In the genomic region with DNA sequence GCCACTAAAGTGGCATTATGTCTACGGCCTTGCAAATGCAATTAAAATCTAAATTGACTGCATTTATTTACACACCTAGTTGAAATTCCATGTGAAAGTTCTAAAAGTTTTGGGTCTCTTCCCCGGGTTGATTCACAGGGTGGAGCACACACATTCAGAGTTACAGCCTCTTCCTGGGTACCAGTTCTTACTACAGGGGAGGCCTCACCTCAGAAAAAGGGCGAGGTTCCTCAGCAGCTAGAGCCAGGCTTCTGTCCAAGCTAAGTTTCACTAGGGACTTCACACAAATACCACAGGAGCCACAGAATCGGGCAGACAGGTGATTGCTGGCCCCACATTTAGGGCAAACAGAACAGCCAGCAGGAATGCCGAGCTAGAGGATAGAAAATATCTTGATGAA, we compare ENCODE assay signal across 23 cellular contexts. TPM values are rescaled to one million over a fixed set of nuclear protein-coding genes. Genes with fewer than 3 reads are reported as not detected.
A peak's percentile ranks its signal among the peaks of the same experiment; 100 is the strongest.
DNase-seq lines count a peak whose midpoint lies in the region; ATAC-seq and TF ChIP-seq lines count a peak whose summit lies in the region.
"Had no signal": no experiment of that assay in that cellular context is flagged by ENCODE, and none has a peak within 500 bp of the region (broad histone marks: within the 10 kb centered on the region; RNA-seq: fewer than 3 reads in every experiment).

No MANE protein-coding gene starts in this region.

- peaks cover 21% of the 10 kb centered on the region for H3K4me1 Mint-ChIP-seq in brain
- H3K4me1 Mint-ChIP-seq in neural crest cell = peaks cover 42% of the 10 kb centered on the region

- H3K9me3 Mint-ChIP-seq in brain (no peaks in the 10 kb centered on the region), neural crest cell (no peaks in the 10 kb centered on the region)

- BruUV-seq in OCI-LY7 (replicated peaks; lab: Mats Ljungman, UMichigan) = no TSS peak

- H3K4me3 Mint-ChIP-seq in brain (no peak overlapping the region), neural crest cell (no peak overlapping the region)

- peak overlapping the region in 4 of 5 experiments; percentile 53 to 79 (median 66) for H3K27ac Mint-ChIP-seq in brain
- H3K27ac Mint-ChIP-seq in neural crest cell (ENCODE audit: unreplicated experiment) = peak overlapping the region; percentile 79

- intact Hi-C loops in OCI-LY7 (cut with micrococcal nuclease; ENCODE audit: unreplicated experiment) = loop anchor here (5.0 kb wide), 2 partner anchors 173 to 658 kb away; a partner anchor contains a TSS

- H3K27ac ChIP-seq in Karpas-422 (ENCODE audit: low read length) (peak overlapping the region; percentile 92), OCI-LY7 (ENCODE audit: low read depth, low read length, poor library complexity, severe bottlenecking) (no peak overlapping the region)
- H3K27ac ChIP-seq: PC-9, RWPE1 had no signal

- no peaks in the 10 kb centered on the region for H3K27me3 ChIP-seq in Karpas-422 (ENCODE audit: low read length)
- H3K27me3 ChIP-seq: MG63 had no signal

- peak overlapping the region; percentile 91 for H3K4me2 ChIP-seq in Karpas-422 (ENCODE audit: low read depth, low read length, poor library complexity, severe bottlenecking)
- H3K4me2 ChIP-seq in OCI-LY7 (ENCODE audit: low read length) = no peak overlapping the region
- H3K4me2 ChIP-seq: PC-9 had no signal

- H3K9ac ChIP-seq in Karpas-422 (ENCODE audit: low read length) = peak overlapping the region; percentile 49; the same call in 1 of the 2 replicates

- POLR2A ChIA-PET in OCI-LY7 (lab: Charles Lee) = interaction anchor here (0.6 to 1.0 kb wide), 5 partner anchors 10 to 646 kb away, joined by 3 to 6 read pairs (median 3); a partner anchor contains a TSS

- peaks cover 30% of the 10 kb centered on the region for H3K79me2 ChIP-seq in Karpas-422 (ENCODE audit: low read length)
- H3K79me2 ChIP-seq in OCI-LY7 (ENCODE audit: insufficient read depth, low read depth, low read length) = peaks cover 23% of the 10 kb centered on the region; the same call in 1 of the 2 replicates

- H3K36me3 ChIP-seq in Karpas-422 (ENCODE audit: insufficient read depth, low read length) = peaks cover 8% of the 10 kb centered on the region; the same call in 1 of the 2 replicates
- H3K36me3 ChIP-seq in OCI-LY7 (ENCODE audit: insufficient read depth, low read length) = no peaks in the 10 kb centered on the region
- H3K36me3 ChIP-seq: MG63 had no signal

- H3K36me3 Mint-ChIP-seq in brain = no peaks in the 10 kb centered on the region
- no peaks in the 10 kb centered on the region for H3K36me3 Mint-ChIP-seq in neural crest cell (ENCODE audit: low read depth)

- H3K4me3 ChIP-seq in Karpas-422 (ENCODE audit: low read length) (no peak overlapping the region), OCI-LY7 (ENCODE audit: low read depth, low read length, poor library complexity, severe bottlenecking) (no peak overlapping the region)
- H3K4me3 ChIP-seq: MG63, PC-9 had no signal

- H3K9me2 ChIP-seq in Karpas-422 (replicated peaks; ENCODE audit: insufficient read depth, low read length) (no peaks in the 10 kb centered on the region), OCI-LY7 (ENCODE audit: insufficient read depth, low read length) (no peaks in the 10 kb centered on the region)

- no peak for DNase-seq in Karpas-422
- DNase-seq in OCI-LY7 (ENCODE audit: low spot score) = no peak
- no peak for DNase-seq in neural crest cell (ENCODE audit: low read depth, low spot score)
- no peak for DNase-seq in activated T-cell treated with anti-CD3 and anti-CD28 coated beads, Interleukin-2, amount 50 U/mL, for 1 hour
- DNase-seq in middle frontal gyrus (ENCODE audit: extremely low spot score, low spot score) = no peak
- DNase-seq: ACHN, AML-193, DMS79, H7, IMR-90, Kasumi-1, MG63, NCI-H1092, NCI-H1436 treated with DMSO at 0.1 percent for 48 hours, NCI-H2029 treated with DMSO at 0.1 percent for 48 hours, NCI-H2171, NCI-H446 treated with DMSO at 0.1 percent for 48 hours, NCI-H69, PC-9, SIG-M5 had no signal

- CTCF ChIA-PET in OCI-LY7 (lab: Charles Lee; ENCODE audit: unreplicated experiment) = no interaction called here

- H4K20me1 ChIP-seq in Karpas-422 (ENCODE audit: insufficient read depth, low read depth, low read length) (no peaks in the 10 kb centered on the region), OCI-LY7 (ENCODE audit: insufficient read depth, low read length) (no peaks in the 10 kb centered on the region)

- H2AFZ ChIP-seq in Karpas-422 (ENCODE audit: low read length) = peak overlapping the region; percentile 76
- peak overlapping the region; percentile 89; the same call in 1 of the 2 replicates for H2AFZ ChIP-seq in OCI-LY7 (ENCODE audit: low read length)
- H2AFZ ChIP-seq: PC-9 had no signal

- no peaks in the 10 kb centered on the region for H3K27me3 Mint-ChIP-seq in brain
- H3K27me3 Mint-ChIP-seq in neural crest cell (ENCODE audit: low read depth) = no peaks in the 10 kb centered on the region

- H3K9me3 ChIP-seq in Karpas-422 (ENCODE audit: low read length) = no peaks in the 10 kb centered on the region
- H3K9me3 ChIP-seq in OCI-LY7 (ENCODE audit: low read length) = no peaks in the 10 kb centered on the region
- H3K9me3 ChIP-seq: MG63 had no signal

- TF ChIP-seq CTCF in OCI-LY7 (conservative IDR thresholded peaks at IDR 0.05; ENCODE audit: low read length) (no peak), brain (conservative IDR thresholded peaks at IDR 0.05) (no peak), neural crest cell (conservative IDR thresholded peaks at IDR 0.05) (no peak)

- H3K4me1 ChIP-seq in Karpas-422 (ENCODE audit: low read length) (peaks cover 44% of the 10 kb centered on the region), OCI-LY7 (ENCODE audit: insufficient read depth, low read length, poor library complexity, severe bottlenecking) (peaks cover 35% of the 10 kb centered on the region)

- no peak for ATAC-seq in GM18519 (IDR thresholded peaks at IDR 0.05; ENCODE audit: low FRiP score, unreplicated experiment)

RNA-seq across cellular contexts. Expression of a gene that starts 52.7 kb away (rescaled TPM):
- total RNA-seq in Karpas-422 (2014; rRNA removed; shearing (Covaris generic); ENCODE audit: low replicate concordance) = 27.9 and 35.6 TPM in 2 replicates
- 7.9 and 9.1 TPM in 2 replicates for total RNA-seq in OCI-LY7 (2014; rRNA removed; shearing (Covaris generic))
- total RNA-seq in OCI-LY7 (2022) (18.0 and 18.6 TPM in 2 replicates), neural crest cell (7.5 and 8.0 TPM in 2 replicates)
- polyA plus RNA-seq in brain (ENCODE audit: insufficient read depth, low read depth, low replicate concordance) = 2.5 TPM

RNA-seq across cellular contexts. Expression of a gene that starts 53.0 kb away (rescaled TPM):
- 22.0 and 31.7 TPM in 2 replicates for total RNA-seq in Karpas-422 (2014; rRNA removed; shearing (Covaris generic); ENCODE audit: low replicate concordance)
- 12.0 and 14.9 TPM in 2 replicates for total RNA-seq in OCI-LY7 (2014; rRNA removed; shearing (Covaris generic))
- total RNA-seq in OCI-LY7 (2022) (10.9 and 12.3 TPM in 2 replicates), neural crest cell (12.9 and 14.1 TPM in 2 replicates)
- 7.4 TPM for polyA plus RNA-seq in brain (ENCODE audit: insufficient read depth, low read depth, low replicate concordance)
